In genomic region chr16:73000020-73000906, GRCh38 we compare ENCODE assay signal across 1 cellular context.
A peak's percentile ranks its signal among the peaks of the same experiment; 100 is the strongest.
TF ChIP-seq lines count a peak whose summit lies in the region.

No MANE protein-coding gene starts in this region.

TF ChIP-seq in HepG2, 621 proteins besides CTCF, POLR2A, EP300 and RAD21 (continued from another document and continues in another):
- TF ChIP-seq ZNF543 (CRISPR knock-in tag; IDR thresholded peaks at IDR 0.05) (peak; percentile 69; the same call in 1 of the 2 replicates), DPF2 (CRISPR knock-in tag; IDR thresholded peaks at IDR 0.05; ENCODE audit: borderline replicate concordance, low read depth) (peak; percentile 59), ZNF615 (CRISPR knock-in tag; IDR thresholded peaks at IDR 0.05; ENCODE audit: borderline replicate concordance) (no peak), SIX1 (CRISPR knock-in tag; IDR thresholded peaks at IDR 0.05; ENCODE audit: borderline replicate concordance) (no peak; the same call in 1 of the 2 replicates), CBX5 (CRISPR knock-in tag; IDR thresholded peaks at IDR 0.05; ENCODE audit: borderline replicate concordance) (no peak), ZFYVE20 (CRISPR knock-in tag; IDR thresholded peaks at IDR 0.05; ENCODE audit: borderline replicate concordance, low read depth) (no peak), NCOA5 (CRISPR knock-in tag; IDR thresholded peaks at IDR 0.05) (no peak), ZNF12 (CRISPR knock-in tag; IDR thresholded peaks at IDR 0.05) (0 out of 2 replicates have a peak, but pooled peaks have one; percentile 30), SIN3B (IDR thresholded peaks at IDR 0.05; ENCODE audit: low read length) (no peak), MZF1 (CRISPR knock-in tag; IDR thresholded peaks at IDR 0.05; ENCODE audit: borderline replicate concordance) (no peak), FUBP1 (CRISPR knock-in tag; IDR thresholded peaks at IDR 0.05; ENCODE audit: borderline replicate concordance) (0 out of 2 replicates have a peak, but pooled peaks have one; percentile 55), PAXIP1 (CRISPR knock-in tag; conservative IDR thresholded peaks at IDR 0.05) (peak; percentile 75), ZNF281 (CRISPR knock-in tag; IDR thresholded peaks at IDR 0.05; ENCODE audit: borderline replicate concordance) (peak; percentile 95), POGZ (CRISPR knock-in tag; IDR thresholded peaks at IDR 0.05) (peak; percentile 9; the same call in 1 of the 2 replicates), CHD2 (IDR thresholded peaks at IDR 0.05; ENCODE audit: low read depth, low read length) (no peak), TERF1 (CRISPR knock-in tag; IDR thresholded peaks at IDR 0.05) (peak; percentile 68; the same call in 1 of the 2 replicates), BRF2 (CRISPR knock-in tag; IDR thresholded peaks at IDR 0.05) (no peak), ZNF451 (CRISPR knock-in tag; IDR thresholded peaks at IDR 0.05) (no peak), ZBTB1 (CRISPR knock-in tag; IDR thresholded peaks at IDR 0.05; ENCODE audit: borderline replicate concordance) (no peak), PRDM10 (CRISPR knock-in tag; IDR thresholded peaks at IDR 0.05; ENCODE audit: low read depth) (no peak), GATAD2A (CRISPR knock-in tag; IDR thresholded peaks at IDR 0.05) (peak; percentile 85), NCOA1 (CRISPR knock-in tag; IDR thresholded peaks at IDR 0.05) (0 out of 2 replicates have a peak, but pooled peaks have one; percentile 38), E2F2 (CRISPR knock-in tag; IDR thresholded peaks at IDR 0.05; ENCODE audit: borderline replicate concordance) (no peak), ZNF441 (CRISPR knock-in tag; IDR thresholded peaks at IDR 0.05; ENCODE audit: borderline replicate concordance) (peak; percentile 40; the same call in 1 of the 2 replicates), ZNF33A (CRISPR knock-in tag; IDR thresholded peaks at IDR 0.05; ENCODE audit: borderline replicate concordance) (no peak), ZNF703 (CRISPR knock-in tag; IDR thresholded peaks at IDR 0.05; ENCODE audit: borderline replicate concordance) (0 out of 2 replicates have a peak, but pooled peaks have one; percentile 2), ZBTB49 (CRISPR knock-in tag; IDR thresholded peaks at IDR 0.05; ENCODE audit: borderline replicate concordance) (peak; percentile 41; the same call in 1 of the 2 replicates), ZUFSP (CRISPR knock-in tag; IDR thresholded peaks at IDR 0.05; ENCODE audit: borderline replicate concordance) (no peak), MYPOP (CRISPR knock-in tag; IDR thresholded peaks at IDR 0.05) (no peak), SAP130 (CRISPR knock-in tag; IDR thresholded peaks at IDR 0.05; ENCODE audit: low read depth) (peak; percentile 76), ZNF598 (CRISPR knock-in tag; IDR thresholded peaks at IDR 0.05; ENCODE audit: borderline replicate concordance) (0 out of 2 replicates have a peak, but pooled peaks have one; percentile 44), ZNF614 (CRISPR knock-in tag; IDR thresholded peaks at IDR 0.05; ENCODE audit: borderline replicate concordance) (peak; percentile 46; the same call in 1 of the 2 replicates), RFXAP (CRISPR knock-in tag; IDR thresholded peaks at IDR 0.05; ENCODE audit: borderline replicate concordance) (peak; percentile 70), ZFP36 (IDR thresholded peaks at IDR 0.05; ENCODE audit: borderline replicate concordance, low read depth, low read length, partially characterized antibody) (no peak), MEIS1 (CRISPR knock-in tag; IDR thresholded peaks at IDR 0.05; ENCODE audit: borderline replicate concordance) (0 out of 2 replicates have a peak, but pooled peaks have one; percentile 52)
